Comparison of ENCODE assay signal across 29 cellular contexts in the genomic region with DNA sequence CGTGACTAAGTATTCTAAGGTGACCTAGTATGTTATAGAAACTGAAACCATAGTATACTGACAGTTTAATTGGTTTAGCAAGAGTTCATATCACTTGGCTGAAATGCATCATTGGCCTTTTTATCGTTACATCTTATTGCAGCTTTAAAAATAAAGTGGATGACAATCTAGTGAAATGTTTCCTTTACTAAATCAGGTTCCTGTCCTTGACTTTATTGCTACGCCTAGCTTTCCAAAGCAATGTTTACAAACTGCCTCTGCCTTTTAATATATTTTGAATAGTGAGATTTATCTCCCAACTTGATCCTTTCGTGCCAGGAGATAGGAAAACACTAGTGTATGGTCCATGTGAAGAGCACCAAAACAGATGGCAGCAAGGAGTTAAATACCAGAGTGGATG.
"Had no signal": no experiment of that assay in that cellular context is flagged by ENCODE, and none has a peak within 500 bp of the region (broad histone marks: within the 10 kb centered on the region; RNA-seq: fewer than 3 reads in every experiment).

No MANE protein-coding gene starts in this region.

- H3K36me3 Mint-ChIP-seq: natural killer cell treated with Interleukin-12 subunit alpha and Interleukin-12 subunit beta and Interleukin-15 and Interleukin-18, amount 100 ng/mL, for 72 hours had no signal

- H3K4me1 ChIP-seq: esophagus muscularis mucosa, gastrocnemius medialis, testis, vagina had no signal

- H3K27me3 ChIP-seq: brain microvascular endothelial cell, gastrocnemius medialis, testis, vagina had no signal

- H3K27ac Mint-ChIP-seq: activated CD8-positive, alpha-beta T cell treated with anti-CD3 and anti-CD28 coated beads, Interleukin-2, amount 10 ng/mL, durations not matched to agents 7 days and 5 days; activated naive CD4-positive, alpha-beta T cell treated with anti-CD3 and anti-CD28 coated beads, Interleukin-2, amount 50 U/mL, for 72 hours; activated T-helper 1 cell treated with anti-CD3 and anti-CD28 coated beads, Interleukin-12 subunit alpha, Interleukin-12 subunit beta, Interleukin-2, Interleukin-4 antibody, amounts not matched to agents 30 ng/mL and 10 ng/mL and 1 ng/mL, durations not matched to agents 14 hours and 24 hours and 36 hours; effector memory CD8-positive, alpha-beta T cell; natural killer cell treated with Interleukin-12 subunit alpha and Interleukin-12 subunit beta and Interleukin-15 and Interleukin-18, amount 100 ng/mL, for 72 hours had no signal

- H3K4me3 ChIP-seq: esophagus muscularis mucosa, gastrocnemius medialis, testis, vagina had no signal

- ATAC-seq: activated CD8-positive, alpha-beta T cell treated with anti-CD3 and anti-CD28 coated beads, Interleukin-2, amount 10 ng/mL, durations not matched to agents 7 days and 5 days; activated naive CD4-positive, alpha-beta T cell treated with anti-CD3 and anti-CD28 coated beads, Interleukin-2, amount 50 U/mL, for 72 hours; effector memory CD8-positive, alpha-beta T cell; gastrocnemius medialis; left ventricle myocardium superior; natural killer cell treated with Interleukin-12 subunit alpha and Interleukin-12 subunit beta and Interleukin-15 and Interleukin-18, amount 100 ng/mL, for 72 hours; sciatic nerve had no signal

- H3K27ac ChIP-seq: brain microvascular endothelial cell, esophagus muscularis mucosa, gastrocnemius medialis, testis, vagina, WERI-Rb-1 had no signal

- H3K36me3 ChIP-seq: brain microvascular endothelial cell, esophagus muscularis mucosa, gastrocnemius medialis, vagina, WERI-Rb-1 had no signal

- H3K4me3 Mint-ChIP-seq: activated CD8-positive, alpha-beta T cell treated with anti-CD3 and anti-CD28 coated beads, Interleukin-2, amount 10 ng/mL, durations not matched to agents 7 days and 5 days; activated T-helper 1 cell treated with anti-CD3 and anti-CD28 coated beads, Interleukin-12 subunit alpha, Interleukin-12 subunit beta, Interleukin-2, Interleukin-4 antibody, amounts not matched to agents 30 ng/mL and 10 ng/mL and 1 ng/mL, durations not matched to agents 14 hours and 24 hours and 36 hours; effector memory CD8-positive, alpha-beta T cell; natural killer cell treated with Interleukin-12 subunit alpha and Interleukin-12 subunit beta and Interleukin-15 and Interleukin-18, amount 100 ng/mL, for 72 hours had no signal

- H3K9me3 ChIP-seq: gastrocnemius medialis, testis, vagina had no signal

- DNase-seq: activated CD4-positive, alpha-beta T cell treated with anti-CD3 and anti-CD28 coated beads, Interleukin-2, amount 50 U/mL, for 1 hour; activated CD4-positive, CD25-positive, alpha-beta regulatory T cell treated with anti-CD3 and anti-CD28 coated beads, Interleukin-2, amount 50 U/mL, for 72 hours; activated CD8-positive, alpha-beta T cell treated with anti-CD3 and anti-CD28 coated beads, Interleukin-2, amount 10 ng/mL, durations not matched to agents 7 days and 5 days; activated gamma-delta T cell treated with Interleukin-2 at 50 U/mL for 16 hours; aorta; brain microvascular endothelial cell; caudate nucleus; effector memory CD8-positive, alpha-beta T cell; gastrocnemius medialis; head of caudate nucleus; hypothalamus; left ventricle myocardium superior; mammary epithelial cell; midbrain; nucleus accumbens; posterior cingulate gyrus; stimulated activated CD4-positive, alpha-beta T cell treated with anti-CD3 and anti-CD28 coated beads, Interleukin-2, amount 100 ng/mL, for 48 hours; stimulated activated CD8-positive, alpha-beta memory T cell treated with anti-CD3 and anti-CD28 coated beads, Interleukin-4, amount 100 ng/mL, for 48 hours; stimulated activated naive CD4-positive, alpha-beta T cell; testis; trophoblast cell; WERI-Rb-1 had no signal

- H3K9me3 Mint-ChIP-seq: activated T-helper 1 cell treated with anti-CD3 and anti-CD28 coated beads, Interleukin-12 subunit alpha, Interleukin-12 subunit beta, Interleukin-2, Interleukin-4 antibody, amounts not matched to agents 30 ng/mL and 10 ng/mL and 1 ng/mL, durations not matched to agents 14 hours and 24 hours and 36 hours; effector memory CD8-positive, alpha-beta T cell; natural killer cell treated with Interleukin-12 subunit alpha and Interleukin-12 subunit beta and Interleukin-15 and Interleukin-18, amount 100 ng/mL, for 72 hours had no signal

- FAIRE-seq: TTC549 had no signal

- H3K27me3 Mint-ChIP-seq: effector memory CD8-positive, alpha-beta T cell had no signal
